In genomic region chr11:67800591-67800990, GRCh38 we compare ENCODE assay signal across 6 cellular contexts.
DNase-seq lines count a peak whose midpoint lies in the region; TF ChIP-seq lines count a peak whose summit lies in the region.
"Not testable (repeated sequence)": the region's sequence is repeated elsewhere in the genome, so short reads cannot be mapped to it uniquely, and the experiment has no call there.

No MANE protein-coding gene starts in this region.

- intact Hi-C loops in Calu3 (cut with micrococcal nuclease; ENCODE audit: unreplicated experiment); posterior vena cava (cut with DNase I): not testable (repeated sequence)

- not testable (repeated sequence) for H3K4me3 Mint-ChIP-seq in Calu3 (ENCODE audit: low read depth, unreplicated experiment); activated naive CD4-positive, alpha-beta T cell treated with anti-CD3 and anti-CD28 coated beads, Interleukin-2, amount 10 ng/mL, durations not matched to agents 7 days and 5 days

- peaks cover 48% of the 10 kb centered on the region for H3K4me1 ChIP-seq in BLaER1
- peaks cover 10 to 49% (median 45%) of the 10 kb centered on the region in 10 experiments for H3K4me1 ChIP-seq in BLaER1 treated with 17β-estradiol and CSF1 and Interleukin-3, amounts not matched to agents 10 nM and 100 nM

- peak overlapping the region; percentile 77 for H3K4me2 ChIP-seq in BLaER1
- H3K4me2 ChIP-seq in BLaER1 treated with 17β-estradiol and CSF1 and Interleukin-3, amounts not matched to agents 10 nM and 100 nM, result peak overlapping the region in 10 of 11 experiments; percentile 31 to 93 (median 80); a peak in 19 of 22 replicates

- not testable (repeated sequence) for TF ChIP-seq POLR2A in NB4 (IDR thresholded peaks at IDR 0.05; ENCODE audit: extremely low read depth, insufficient read length)

- peak overlapping the region; percentile 57; the same call in 1 of the 2 replicates for H3K9ac ChIP-seq in BLaER1
- peak overlapping the region in 7 of 11 experiments; percentile 1 to 61 (median 51); a peak in 10 of 22 replicates for H3K9ac ChIP-seq in BLaER1 treated with 17β-estradiol and CSF1 and Interleukin-3, amounts not matched to agents 10 nM and 100 nM

- H4K20me1 ChIP-seq in BLaER1; BLaER1 treated with 17β-estradiol and CSF1 and Interleukin-3, amounts not matched to agents 10 nM and 100 nM: not testable (repeated sequence)

- peaks cover 24% of the 10 kb centered on the region for H3K4me1 Mint-ChIP-seq in Calu3 (ENCODE audit: low read depth, unreplicated experiment)
- H3K4me1 Mint-ChIP-seq in activated naive CD4-positive, alpha-beta T cell treated with anti-CD3 and anti-CD28 coated beads, Interleukin-2, amount 10 ng/mL, durations not matched to agents 7 days and 5 days, result peaks cover 16% of the 10 kb centered on the region

- not testable (repeated sequence) for H3K27me3 ChIP-seq in BLaER1; BLaER1 treated with 17β-estradiol and CSF1 and Interleukin-3, amounts not matched to agents 10 nM and 100 nM

- H3K9me3 ChIP-seq in BLaER1; BLaER1 treated with 17β-estradiol and CSF1 and Interleukin-3, amounts not matched to agents 10 nM and 100 nM (replicated peaks in 1 of 11): not testable (repeated sequence)

- not testable (repeated sequence) for BruUV-seq in Calu3 (replicated peaks; lab: Mats Ljungman, UMichigan)

- peak; percentile 0 for TF ChIP-seq CTCF in Calu3 (IDR thresholded peaks at IDR 0.05; ENCODE audit: unreplicated experiment)
- not testable (repeated sequence) for TF ChIP-seq CTCF in NB4 (IDR thresholded peaks at IDR 0.05; ENCODE audit: low read depth, low read length)

- H3K27ac Mint-ChIP-seq in Calu3 (ENCODE audit: unreplicated experiment); activated naive CD4-positive, alpha-beta T cell treated with anti-CD3 and anti-CD28 coated beads, Interleukin-2, amount 10 ng/mL, durations not matched to agents 7 days and 5 days: not testable (repeated sequence)

- H3K27ac ChIP-seq in BLaER1, result peak overlapping the region; percentile 78
- H3K27ac ChIP-seq in BLaER1 treated with 17β-estradiol and CSF1 and Interleukin-3, amounts not matched to agents 10 nM and 100 nM, result peak overlapping the region in 8 of 11 experiments; percentile 20 to 71 (median 61); a peak in 12 of 22 replicates

- not testable (repeated sequence) for H3K36me3 ChIP-seq in BLaER1; BLaER1 treated with 17β-estradiol and CSF1 and Interleukin-3, amounts not matched to agents 10 nM and 100 nM

- not testable (repeated sequence) for H3K4me3 ChIP-seq in BLaER1; BLaER1 treated with 17β-estradiol and CSF1 and Interleukin-3, amounts not matched to agents 10 nM and 100 nM; NB4 (ENCODE audit: low read depth, low read length)

- H3K36me3 Mint-ChIP-seq in Calu3 (ENCODE audit: insufficient read depth, unreplicated experiment), result peaks cover 20% of the 10 kb centered on the region
- H3K36me3 Mint-ChIP-seq in activated naive CD4-positive, alpha-beta T cell treated with anti-CD3 and anti-CD28 coated beads, Interleukin-2, amount 10 ng/mL, durations not matched to agents 7 days and 5 days, result not testable (repeated sequence)

- not testable (repeated sequence) for H3K9me3 Mint-ChIP-seq in Calu3 (ENCODE audit: low read depth, unreplicated experiment); activated naive CD4-positive, alpha-beta T cell treated with anti-CD3 and anti-CD28 coated beads, Interleukin-2, amount 10 ng/mL, durations not matched to agents 7 days and 5 days

- not testable (repeated sequence) for H3K27me3 Mint-ChIP-seq in Calu3 (ENCODE audit: unreplicated experiment); activated naive CD4-positive, alpha-beta T cell treated with anti-CD3 and anti-CD28 coated beads, Interleukin-2, amount 10 ng/mL, durations not matched to agents 7 days and 5 days

- DNase-seq in Calu3, result not testable (repeated sequence)
- DNase-seq in NB4 (ENCODE audit: low read depth), result peak; percentile 60
- peak; percentile 17 for DNase-seq in activated naive CD4-positive, alpha-beta T cell treated with anti-CD3 and anti-CD28 coated beads, Interleukin-2, amount 10 ng/mL, durations not matched to agents 7 days and 5 days
- DNase-seq in posterior vena cava (ENCODE audit: low spot score), result peak; percentile 65

- CTCF ChIA-PET in Calu3 (lab: Charles Lee); activated naive CD4-positive, alpha-beta T cell treated with anti-CD3 and anti-CD28 coated beads, Interleukin-2, amount 10 ng/mL, durations not matched to agents 7 days and 5 days (lab: Charles Lee): not testable (repeated sequence)
